Comparison of ENCODE assay signal across 19 cellular contexts in the genomic region with DNA sequence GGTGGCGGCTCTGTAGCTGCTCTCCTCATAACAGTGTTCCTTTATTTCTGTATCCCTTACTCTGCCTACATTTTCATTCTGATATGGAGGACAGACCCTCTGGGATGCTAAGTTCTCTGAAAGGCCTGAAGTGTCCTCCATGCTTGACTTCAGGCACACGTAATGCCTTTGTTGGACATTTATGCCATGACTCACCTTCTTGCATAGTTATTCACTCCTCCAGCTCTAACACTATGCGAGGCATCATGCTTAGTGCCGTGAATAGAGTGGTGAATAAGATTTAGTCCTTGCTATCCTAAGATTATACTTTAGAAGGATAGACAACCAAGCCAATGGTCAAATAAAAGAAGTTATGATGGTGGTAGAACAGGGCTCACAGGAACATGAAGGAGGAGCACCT.
DNase-seq lines count a peak whose midpoint lies in the region; ATAC-seq, FAIRE-seq and TF ChIP-seq lines count a peak whose summit lies in the region.
"Had no signal": no experiment of that assay in that cellular context is flagged by ENCODE, and none has a peak within 500 bp of the region (broad histone marks: within the 10 kb centered on the region; RNA-seq: fewer than 3 reads in every experiment).

No MANE protein-coding gene starts in this region.

- FAIRE-seq in keratinocyte (lab: Jason Lieb, UNC): peak; percentile 57
- FAIRE-seq: A549, GM12892, GM18507, H1 had no signal

- no peaks in the 10 kb centered on the region for H3K79me2 ChIP-seq in keratinocyte (ENCODE audit: control insufficient read depth, insufficient read depth, low read length)

- TF ChIP-seq POLR2A in breast epithelium (IDR thresholded peaks at IDR 0.05) (no peak), spleen (IDR thresholded peaks at IDR 0.05) (no peak)

- H3K4me2 ChIP-seq in keratinocyte (ENCODE audit: control insufficient read depth, extremely low read depth, insufficient read depth, low read depth, low read length): no peak overlapping the region
- H3K4me2 ChIP-seq: A549, BLaER1 had no signal

- no peak for TF ChIP-seq CTCF in MCF 10A (IDR thresholded peaks at IDR 0.05; ENCODE audit: unreplicated experiment)
- no peak for TF ChIP-seq CTCF in breast epithelium (IDR thresholded peaks at IDR 0.05)
- TF ChIP-seq CTCF in keratinocyte (optimal IDR thresholded peaks at IDR 0.05 in 1 of 3, IDR thresholded peaks at IDR 0.05 in 1 of 3, conservative IDR thresholded peaks at IDR 0.05 in 1 of 3; ENCODE audit: extremely low read depth in 1 of 3, insufficient read depth in 2 of 3, low read length in 3 of 3): no peak
- no peak for TF ChIP-seq CTCF in spleen (IDR thresholded peaks at IDR 0.05 in 8 of 11, conservative IDR thresholded peaks at IDR 0.05 in 3 of 11)

- H3K27ac Mint-ChIP-seq in MCF 10A (ENCODE audit: low read depth, unreplicated experiment): no peak overlapping the region
- H3K27ac Mint-ChIP-seq: CD14-positive monocyte; CD4-positive, alpha-beta memory T cell; H9 had no signal

- CTCF ChIA-PET in MCF 10A (lab: Yijun Ruan, JAX): no interaction called here

- no TSS peak for BruUV-seq in MCF 10A (replicated peaks; lab: Mats Ljungman, UMichigan)

- no peak for ATAC-seq in HG03571 (IDR thresholded peaks at IDR 0.05; ENCODE audit: unreplicated experiment)
- ATAC-seq: A549 had no signal

- H3K9me3 Mint-ChIP-seq in MCF 10A (ENCODE audit: unreplicated experiment): peaks cover 8% of the 10 kb centered on the region

- H3K4me3 ChIP-seq in breast epithelium (no peak overlapping the region), keratinocyte (ENCODE audit: control insufficient read depth in 2 of 3, extremely low read depth in 1 of 3, insufficient read depth in 2 of 3, low read depth in 1 of 3, low read length in 3 of 3) (no peak overlapping the region), spleen (no peak overlapping the region)
- H3K4me3 ChIP-seq: A549, BLaER1 had no signal

- no peaks in the 10 kb centered on the region for H4K20me1 ChIP-seq in keratinocyte (ENCODE audit: control insufficient read depth, extremely low read depth, insufficient read depth, low read length)
- H4K20me1 ChIP-seq: BLaER1 had no signal

- H3K27ac ChIP-seq in breast epithelium (no peak overlapping the region), keratinocyte (ENCODE audit: control insufficient read depth, insufficient read depth, low read length) (no peak overlapping the region), spleen (no peak overlapping the region)
- H3K27ac ChIP-seq: 22Rv1, A549, BLaER1 had no signal

- H3K36me3 ChIP-seq in breast epithelium: no peaks in the 10 kb centered on the region
- H3K36me3 ChIP-seq in keratinocyte (ENCODE audit: control insufficient read depth in 2 of 2, extremely low read depth in 1 of 2, insufficient read depth in 2 of 2, low read length in 2 of 2): no peaks in the 10 kb centered on the region
- no peaks in the 10 kb centered on the region for H3K36me3 ChIP-seq in spleen
- H3K36me3 ChIP-seq: BLaER1 had no signal

- H3K4me1 Mint-ChIP-seq in MCF 10A (ENCODE audit: insufficient read depth, unreplicated experiment): peaks cover 5% of the 10 kb centered on the region
- H3K4me1 Mint-ChIP-seq: CD14-positive monocyte; CD4-positive, alpha-beta memory T cell; H9 had no signal

- POLR2A ChIA-PET in MCF 10A (lab: Yijun Ruan, JAX): no interaction called here

- no peak overlapping the region for H3K9ac ChIP-seq in keratinocyte (ENCODE audit: control insufficient read depth, extremely low read depth, insufficient read depth, low read length)
- H3K9ac ChIP-seq: BLaER1 had no signal

- intact Hi-C loops in MCF 10A (cut with micrococcal nuclease): no loop called here
- intact Hi-C loops in breast epithelium (cut with DNase I; ENCODE audit: low total_unique reads): no loop called here
- intact Hi-C loops in spleen (cut with DNase I; ENCODE audit: low total_unique reads): no loop called here

- H3K9me1 ChIP-seq in keratinocyte (ENCODE audit: control insufficient read depth, extremely low read depth, insufficient read depth, low read length): no peaks in the 10 kb centered on the region

- no peaks in the 10 kb centered on the region for H3K9me3 ChIP-seq in breast epithelium
- no peaks in the 10 kb centered on the region for H3K9me3 ChIP-seq in keratinocyte (ENCODE audit: control insufficient read depth, low read depth, low read length)
- peaks cover 0 to 16% (median 3%) of the 10 kb centered on the region in 8 donors for H3K9me3 ChIP-seq in spleen
- H3K9me3 ChIP-seq: BLaER1 had no signal

- H3K4me3 Mint-ChIP-seq in MCF 10A (ENCODE audit: unreplicated experiment): no peak overlapping the region
- H3K4me3 Mint-ChIP-seq: CD14-positive monocyte; CD4-positive, alpha-beta memory T cell; H9 had no signal

- dilution Hi-C loops in keratinocyte (cut with MboI; ENCODE audit: extremely low pct_ligation_motif_present, low sequenced_read_pairs): no loop called here

- H3K27me3 ChIP-seq in breast epithelium (no peaks in the 10 kb centered on the region), keratinocyte (ENCODE audit: control insufficient read depth, extremely low read depth, insufficient read depth, low read length) (no peaks in the 10 kb centered on the region), spleen (replicated peaks in 1 of 7) (no peaks in the 10 kb centered on the region)
- H3K27me3 ChIP-seq: BLaER1 had no signal

- DNase-seq in MCF 10A (ENCODE audit: unreplicated experiment): peak; percentile 1
- no peak for DNase-seq in breast epithelium (ENCODE audit: low spot score in 2 of 2)
- DNase-seq in astrocyte of the hippocampus (ENCODE audit: low read depth, low spot score): peak; percentile 26
- no peak for DNase-seq in keratinocyte (ENCODE audit: low read depth, low spot score)
- no peak for DNase-seq in globus pallidus (ENCODE audit: low spot score)
- no peak for DNase-seq in spleen
- DNase-seq: CD4-positive, alpha-beta memory T cell; DMS153; DMS79; GDM1; H9 had no signal

- H3K27me3 Mint-ChIP-seq in MCF 10A (ENCODE audit: insufficient read depth, unreplicated experiment): no peaks in the 10 kb centered on the region
- H3K27me3 Mint-ChIP-seq: CD4-positive, alpha-beta memory T cell had no signal

- H3K36me3 Mint-ChIP-seq in MCF 10A (ENCODE audit: insufficient read depth, unreplicated experiment): no peaks in the 10 kb centered on the region
- H3K36me3 Mint-ChIP-seq: CD14-positive monocyte; CD4-positive, alpha-beta memory T cell had no signal

- WGBS in spleen, 5 donors: 81 to 92% (median 88%) methylated on average over 4 of the region's 4 CpGs

- H2AFZ ChIP-seq in keratinocyte (ENCODE audit: control insufficient read depth, low read length): no peak overlapping the region

- no peaks in the 10 kb centered on the region for H3K4me1 ChIP-seq in breast epithelium
- H3K4me1 ChIP-seq in keratinocyte (ENCODE audit: control insufficient read depth, extremely low read depth, insufficient read depth, low read length): peaks cover 7% of the 10 kb centered on the region
- H3K4me1 ChIP-seq in spleen: no peaks in the 10 kb centered on the region
- H3K4me1 ChIP-seq: A549, BLaER1 had no signal

Comparison
In these comparisons a context has a peak if more than half of its experiments do, and no peak if none do; other contexts are left out.
1. DNase-seq: peak in MCF 10A (single experiment) and astrocyte of the hippocampus (single experiment); none in breast epithelium (0 of 2), keratinocyte (single experiment), globus pallidus (single experiment) and spleen (single experiment).